ENCODE assay signal across 1 cellular context in genomic region chr21:36428789-36429671, GRCh38.
A peak's percentile ranks its signal among the peaks of the same experiment; 100 is the strongest.
TF ChIP-seq lines count a peak whose summit lies in the region.

No MANE protein-coding gene starts in this region.

TF ChIP-seq in K562, 482 proteins besides CTCF, POLR2A, EP300 and RAD21:
- TF ChIP-seq MLLT1 (IDR thresholded peaks at IDR 0.05) (no peak), KLF13 (tag; IDR thresholded peaks at IDR 0.05; ENCODE audit: borderline replicate concordance, low read depth) (no peak), ZFP1 (CRISPR knock-in tag; IDR thresholded peaks at IDR 0.05) (no peak), SMAD4 (CRISPR knock-in tag; conservative IDR thresholded peaks at IDR 0.05) (no peak), RBM17 (IDR thresholded peaks at IDR 0.05; ENCODE audit: borderline replicate concordance, low read depth, low read length) (no peak), SUPT5H (IDR thresholded peaks at IDR 0.05) (no peak), ZNF140 (CRISPR knock-in tag; IDR thresholded peaks at IDR 0.05) (no peak), C11orf30 (IDR thresholded peaks at IDR 0.05; ENCODE audit: low read depth) (peak; percentile 62; the same call in 1 of the 2 replicates), ZNF24 (IDR thresholded peaks at IDR 0.05) (no peak), BCOR (IDR thresholded peaks at IDR 0.05) (no peak), MAZ (CRISPR knock-in tag; conservative IDR thresholded peaks at IDR 0.05 in 1 of 2, IDR thresholded peaks at IDR 0.05 in 1 of 2) (peak in 1 of 2 experiments; percentile 41; a peak in 1 of 4 replicates), SRSF9 (IDR thresholded peaks at IDR 0.05; ENCODE audit: borderline replicate concordance, low read depth, low read length) (no peak), ZNF707 (CRISPR knock-in tag; conservative IDR thresholded peaks at IDR 0.05) (no peak), HBP1 (CRISPR knock-in tag; IDR thresholded peaks at IDR 0.05) (no peak), TEAD2 (tag; IDR thresholded peaks at IDR 0.05) (no peak), ZC3H4 (CRISPR knock-in tag; IDR thresholded peaks at IDR 0.05; ENCODE audit: borderline replicate concordance) (no peak), POLR2G (IDR thresholded peaks at IDR 0.05; ENCODE audit: low read depth, low read length) (no peak), ZNF133 (CRISPR knock-in tag; IDR thresholded peaks at IDR 0.05) (no peak), ZNF316 (IDR thresholded peaks at IDR 0.05) (peak; percentile 68), ZNF354B (CRISPR knock-in tag; IDR thresholded peaks at IDR 0.05) (no peak), CXXC5 (CRISPR knock-in tag; IDR thresholded peaks at IDR 0.05) (no peak), ARID2 (IDR thresholded peaks at IDR 0.05) (no peak), KDM1A (IDR thresholded peaks at IDR 0.05) (0 out of 4 replicates have a peak, but pooled peaks of 1 of the 2 experiments have one; percentile 9), KDM5B (IDR thresholded peaks at IDR 0.05; ENCODE audit: insufficient replicate concordance, low read depth, low read length) (no peak), CREB1 (IDR thresholded peaks at IDR 0.05) (no peak), CREB1 (CRISPR knock-in tag; IDR thresholded peaks at IDR 0.05) (0 out of 2 replicates have a peak, but pooled peaks have one; percentile 2), TBP (optimal IDR thresholded peaks at IDR 0.05; ENCODE audit: low read depth, low read length) (no peak), ZNF121 (CRISPR knock-in tag; conservative IDR thresholded peaks at IDR 0.05) (no peak), ZNF644 (tag; IDR thresholded peaks at IDR 0.05; ENCODE audit: low read depth) (0 out of 2 replicates have a peak, but pooled peaks have one; percentile 13), HDGF (IDR thresholded peaks at IDR 0.05) (0 out of 2 replicates have a peak, but pooled peaks have one; percentile 16), NFRKB (IDR thresholded peaks at IDR 0.05; ENCODE audit: low read depth) (no peak), PHF20 (IDR thresholded peaks at IDR 0.05; ENCODE audit: partially characterized antibody) (no peak), HLTF (IDR thresholded peaks at IDR 0.05) (no peak)
- TF ChIP-seq, protein P1, sequence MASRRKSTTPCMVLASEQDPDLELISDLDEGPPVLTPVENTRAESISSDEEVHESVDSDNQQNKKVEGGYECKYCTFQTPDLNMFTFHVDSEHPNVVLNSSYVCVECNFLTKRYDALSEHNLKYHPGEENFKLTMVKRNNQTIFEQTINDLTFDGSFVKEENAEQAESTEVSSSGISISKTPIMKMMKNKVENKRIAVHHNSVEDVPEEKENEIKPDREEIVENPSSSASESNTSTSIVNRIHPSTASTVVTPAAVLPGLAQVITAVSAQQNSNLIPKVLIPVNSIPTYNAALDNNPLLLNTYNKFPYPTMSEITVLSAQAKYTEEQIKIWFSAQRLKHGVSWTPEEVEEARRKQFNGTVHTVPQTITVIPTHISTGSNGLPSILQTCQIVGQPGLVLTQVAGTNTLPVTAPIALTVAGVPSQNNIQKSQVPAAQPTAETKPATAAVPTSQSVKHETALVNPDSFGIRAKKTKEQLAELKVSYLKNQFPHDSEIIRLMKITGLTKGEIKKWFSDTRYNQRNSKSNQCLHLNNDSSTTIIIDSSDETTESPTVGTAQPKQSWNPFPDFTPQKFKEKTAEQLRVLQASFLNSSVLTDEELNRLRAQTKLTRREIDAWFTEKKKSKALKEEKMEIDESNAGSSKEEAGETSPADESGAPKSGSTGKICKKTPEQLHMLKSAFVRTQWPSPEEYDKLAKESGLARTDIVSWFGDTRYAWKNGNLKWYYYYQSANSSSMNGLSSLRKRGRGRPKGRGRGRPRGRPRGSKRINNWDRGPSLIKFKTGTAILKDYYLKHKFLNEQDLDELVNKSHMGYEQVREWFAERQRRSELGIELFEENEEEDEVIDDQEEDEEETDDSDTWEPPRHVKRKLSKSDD (conservative IDR thresholded peaks at IDR 0.05; ENCODE audit: low read length): no peak
- TF ChIP-seq, protein P2, sequence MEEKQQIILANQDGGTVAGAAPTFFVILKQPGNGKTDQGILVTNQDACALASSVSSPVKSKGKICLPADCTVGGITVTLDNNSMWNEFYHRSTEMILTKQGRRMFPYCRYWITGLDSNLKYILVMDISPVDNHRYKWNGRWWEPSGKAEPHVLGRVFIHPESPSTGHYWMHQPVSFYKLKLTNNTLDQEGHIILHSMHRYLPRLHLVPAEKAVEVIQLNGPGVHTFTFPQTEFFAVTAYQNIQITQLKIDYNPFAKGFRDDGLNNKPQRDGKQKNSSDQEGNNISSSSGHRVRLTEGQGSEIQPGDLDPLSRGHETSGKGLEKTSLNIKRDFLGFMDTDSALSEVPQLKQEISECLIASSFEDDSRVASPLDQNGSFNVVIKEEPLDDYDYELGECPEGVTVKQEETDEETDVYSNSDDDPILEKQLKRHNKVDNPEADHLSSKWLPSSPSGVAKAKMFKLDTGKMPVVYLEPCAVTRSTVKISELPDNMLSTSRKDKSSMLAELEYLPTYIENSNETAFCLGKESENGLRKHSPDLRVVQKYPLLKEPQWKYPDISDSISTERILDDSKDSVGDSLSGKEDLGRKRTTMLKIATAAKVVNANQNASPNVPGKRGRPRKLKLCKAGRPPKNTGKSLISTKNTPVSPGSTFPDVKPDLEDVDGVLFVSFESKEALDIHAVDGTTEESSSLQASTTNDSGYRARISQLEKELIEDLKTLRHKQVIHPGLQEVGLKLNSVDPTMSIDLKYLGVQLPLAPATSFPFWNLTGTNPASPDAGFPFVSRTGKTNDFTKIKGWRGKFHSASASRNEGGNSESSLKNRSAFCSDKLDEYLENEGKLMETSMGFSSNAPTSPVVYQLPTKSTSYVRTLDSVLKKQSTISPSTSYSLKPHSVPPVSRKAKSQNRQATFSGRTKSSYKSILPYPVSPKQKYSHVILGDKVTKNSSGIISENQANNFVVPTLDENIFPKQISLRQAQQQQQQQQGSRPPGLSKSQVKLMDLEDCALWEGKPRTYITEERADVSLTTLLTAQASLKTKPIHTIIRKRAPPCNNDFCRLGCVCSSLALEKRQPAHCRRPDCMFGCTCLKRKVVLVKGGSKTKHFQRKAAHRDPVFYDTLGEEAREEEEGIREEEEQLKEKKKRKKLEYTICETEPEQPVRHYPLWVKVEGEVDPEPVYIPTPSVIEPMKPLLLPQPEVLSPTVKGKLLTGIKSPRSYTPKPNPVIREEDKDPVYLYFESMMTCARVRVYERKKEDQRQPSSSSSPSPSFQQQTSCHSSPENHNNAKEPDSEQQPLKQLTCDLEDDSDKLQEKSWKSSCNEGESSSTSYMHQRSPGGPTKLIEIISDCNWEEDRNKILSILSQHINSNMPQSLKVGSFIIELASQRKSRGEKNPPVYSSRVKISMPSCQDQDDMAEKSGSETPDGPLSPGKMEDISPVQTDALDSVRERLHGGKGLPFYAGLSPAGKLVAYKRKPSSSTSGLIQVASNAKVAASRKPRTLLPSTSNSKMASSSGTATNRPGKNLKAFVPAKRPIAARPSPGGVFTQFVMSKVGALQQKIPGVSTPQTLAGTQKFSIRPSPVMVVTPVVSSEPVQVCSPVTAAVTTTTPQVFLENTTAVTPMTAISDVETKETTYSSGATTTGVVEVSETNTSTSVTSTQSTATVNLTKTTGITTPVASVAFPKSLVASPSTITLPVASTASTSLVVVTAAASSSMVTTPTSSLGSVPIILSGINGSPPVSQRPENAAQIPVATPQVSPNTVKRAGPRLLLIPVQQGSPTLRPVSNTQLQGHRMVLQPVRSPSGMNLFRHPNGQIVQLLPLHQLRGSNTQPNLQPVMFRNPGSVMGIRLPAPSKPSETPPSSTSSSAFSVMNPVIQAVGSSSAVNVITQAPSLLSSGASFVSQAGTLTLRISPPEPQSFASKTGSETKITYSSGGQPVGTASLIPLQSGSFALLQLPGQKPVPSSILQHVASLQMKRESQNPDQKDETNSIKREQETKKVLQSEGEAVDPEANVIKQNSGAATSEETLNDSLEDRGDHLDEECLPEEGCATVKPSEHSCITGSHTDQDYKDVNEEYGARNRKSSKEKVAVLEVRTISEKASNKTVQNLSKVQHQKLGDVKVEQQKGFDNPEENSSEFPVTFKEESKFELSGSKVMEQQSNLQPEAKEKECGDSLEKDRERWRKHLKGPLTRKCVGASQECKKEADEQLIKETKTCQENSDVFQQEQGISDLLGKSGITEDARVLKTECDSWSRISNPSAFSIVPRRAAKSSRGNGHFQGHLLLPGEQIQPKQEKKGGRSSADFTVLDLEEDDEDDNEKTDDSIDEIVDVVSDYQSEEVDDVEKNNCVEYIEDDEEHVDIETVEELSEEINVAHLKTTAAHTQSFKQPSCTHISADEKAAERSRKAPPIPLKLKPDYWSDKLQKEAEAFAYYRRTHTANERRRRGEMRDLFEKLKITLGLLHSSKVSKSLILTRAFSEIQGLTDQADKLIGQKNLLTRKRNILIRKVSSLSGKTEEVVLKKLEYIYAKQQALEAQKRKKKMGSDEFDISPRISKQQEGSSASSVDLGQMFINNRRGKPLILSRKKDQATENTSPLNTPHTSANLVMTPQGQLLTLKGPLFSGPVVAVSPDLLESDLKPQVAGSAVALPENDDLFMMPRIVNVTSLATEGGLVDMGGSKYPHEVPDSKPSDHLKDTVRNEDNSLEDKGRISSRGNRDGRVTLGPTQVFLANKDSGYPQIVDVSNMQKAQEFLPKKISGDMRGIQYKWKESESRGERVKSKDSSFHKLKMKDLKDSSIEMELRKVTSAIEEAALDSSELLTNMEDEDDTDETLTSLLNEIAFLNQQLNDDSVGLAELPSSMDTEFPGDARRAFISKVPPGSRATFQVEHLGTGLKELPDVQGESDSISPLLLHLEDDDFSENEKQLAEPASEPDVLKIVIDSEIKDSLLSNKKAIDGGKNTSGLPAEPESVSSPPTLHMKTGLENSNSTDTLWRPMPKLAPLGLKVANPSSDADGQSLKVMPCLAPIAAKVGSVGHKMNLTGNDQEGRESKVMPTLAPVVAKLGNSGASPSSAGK (IDR thresholded peaks at IDR 0.05): peak; percentile 7; the same call in 1 of the 2 replicates
- TF ChIP-seq, protein P3, sequence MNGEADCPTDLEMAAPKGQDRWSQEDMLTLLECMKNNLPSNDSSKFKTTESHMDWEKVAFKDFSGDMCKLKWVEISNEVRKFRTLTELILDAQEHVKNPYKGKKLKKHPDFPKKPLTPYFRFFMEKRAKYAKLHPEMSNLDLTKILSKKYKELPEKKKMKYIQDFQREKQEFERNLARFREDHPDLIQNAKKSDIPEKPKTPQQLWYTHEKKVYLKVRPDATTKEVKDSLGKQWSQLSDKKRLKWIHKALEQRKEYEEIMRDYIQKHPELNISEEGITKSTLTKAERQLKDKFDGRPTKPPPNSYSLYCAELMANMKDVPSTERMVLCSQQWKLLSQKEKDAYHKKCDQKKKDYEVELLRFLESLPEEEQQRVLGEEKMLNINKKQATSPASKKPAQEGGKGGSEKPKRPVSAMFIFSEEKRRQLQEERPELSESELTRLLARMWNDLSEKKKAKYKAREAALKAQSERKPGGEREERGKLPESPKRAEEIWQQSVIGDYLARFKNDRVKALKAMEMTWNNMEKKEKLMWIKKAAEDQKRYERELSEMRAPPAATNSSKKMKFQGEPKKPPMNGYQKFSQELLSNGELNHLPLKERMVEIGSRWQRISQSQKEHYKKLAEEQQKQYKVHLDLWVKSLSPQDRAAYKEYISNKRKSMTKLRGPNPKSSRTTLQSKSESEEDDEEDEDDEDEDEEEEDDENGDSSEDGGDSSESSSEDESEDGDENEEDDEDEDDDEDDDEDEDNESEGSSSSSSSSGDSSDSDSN (IDR thresholded peaks at IDR 0.05; ENCODE audit: borderline replicate concordance in 1 of 2, low read depth in 2 of 2, low read length in 2 of 2): no peak
- TF ChIP-seq, protein P4, sequence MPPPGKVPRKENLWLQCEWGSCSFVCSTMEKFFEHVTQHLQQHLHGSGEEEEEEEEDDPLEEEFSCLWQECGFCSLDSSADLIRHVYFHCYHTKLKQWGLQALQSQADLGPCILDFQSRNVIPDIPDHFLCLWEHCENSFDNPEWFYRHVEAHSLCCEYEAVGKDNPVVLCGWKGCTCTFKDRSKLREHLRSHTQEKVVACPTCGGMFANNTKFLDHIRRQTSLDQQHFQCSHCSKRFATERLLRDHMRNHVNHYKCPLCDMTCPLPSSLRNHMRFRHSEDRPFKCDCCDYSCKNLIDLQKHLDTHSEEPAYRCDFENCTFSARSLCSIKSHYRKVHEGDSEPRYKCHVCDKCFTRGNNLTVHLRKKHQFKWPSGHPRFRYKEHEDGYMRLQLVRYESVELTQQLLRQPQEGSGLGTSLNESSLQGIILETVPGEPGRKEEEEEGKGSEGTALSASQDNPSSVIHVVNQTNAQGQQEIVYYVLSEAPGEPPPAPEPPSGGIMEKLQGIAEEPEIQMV (tag; conservative IDR thresholded peaks at IDR 0.05; ENCODE audit: low read depth): no peak
